8 cellular contexts compared by ENCODE assay signal in genomic region chr16:30355144-30355953, GRCh38. TPM values are rescaled to one million over a fixed set of nuclear protein-coding genes. Genes with fewer than 3 reads are reported as not detected.
DNase-seq lines count a peak whose midpoint lies in the region; ATAC-seq, FAIRE-seq and TF ChIP-seq lines count a peak whose summit lies in the region.

TSS of gene CD2BP2 (minus strand) at chr16:30355308. CDS start at chr16:30354681, 627 bp downstream.

- CTCF ChIA-PET in AG04450 (lab: Charles Lee), result interaction anchor here (1.1 kb wide), 1 partner anchor 54 kb away, joined by 3 read pairs; no protein-coding TSS in a partner anchor

- peak within 1 kb of the TSS; percentile 98 for H3K4me3 ChIP-seq in AG04450 (ENCODE audit: low read depth, low read length)

- ATAC-seq in GM19023 (IDR thresholded peaks at IDR 0.05; ENCODE audit: unreplicated experiment) (peak; percentile 74), HG03342 (IDR thresholded peaks at IDR 0.05; ENCODE audit: unreplicated experiment) (peak; percentile 60)

- TF ChIP-seq CTCF in AG04450 (IDR thresholded peaks at IDR 0.05; ENCODE audit: low read depth, low read length), result 0 out of 2 replicates have a peak, but pooled peaks have one; percentile 19

- POLR2A ChIA-PET in AG04450 (lab: Yijun Ruan, JAX), result interaction anchor here (0.7 to 2.0 kb wide), 4 partner anchors 15 to 304 kb away, joined by 3 to 9 read pairs (median 4); partner anchors contain the start of genes TBC1D10B and ZNF771

- DNase-seq in AG04450 (ENCODE audit: low read depth, low spot score) (peak; percentile 99), NCI-H460 (ENCODE audit: extremely low read depth, low read depth) (peak; percentile 100), cerebellar nuclear complex (lab: John Stamatoyannopoulos, UW) (peak; percentile 82 to 94)
- DNase-seq in activated CD4-positive, alpha-beta T cell treated with anti-CD3 and anti-CD28 coated beads for 1 hour, result peak; percentile 81
- peak; percentile 79 to 90 for DNase-seq in stimulated activated CD4-positive, alpha-beta T cell treated with anti-CD3 and anti-CD28 coated beads, Interleukin-12 subunit alpha, Interleukin-12 subunit beta, amount 100 ng/mL, for 24 hours (ENCODE audit: low read depth in 2 of 2)

- H3K9me3 ChIP-seq in AG04450 (ENCODE audit: control insufficient read depth, insufficient read depth, low read length), result no peaks in the 10 kb centered on the region; the same call in 1 of the 2 replicates

- H3K27ac ChIP-seq in AG04450 (ENCODE audit: low read depth, low read length), result peak within 1 kb of the TSS; percentile 100

- FAIRE-seq in islet of Langerhans (lab: Jason Lieb, UNC), result peak; percentile 96

- H3K27me3 ChIP-seq in AG04450 (ENCODE audit: control insufficient read depth, insufficient read depth, low read length), result no peaks in the 10 kb centered on the region

RNA-seq across cellular contexts. Expression of gene CD2BP2, which starts in this region (rescaled TPM):
- polyA plus RNA-seq in AG04450 (2011; rRNA removed), result 48.9 and 49.5 TPM in 2 replicates
- polyA minus RNA-seq in AG04450 (2011; rRNA and poly(A)+ RNA removed), result 26.9 and 36.6 TPM in 2 replicates
- total RNA-seq in NCI-H460 (2014; rRNA removed; shearing (Covaris generic)), result 36.5 and 39.0 TPM in 2 replicates
- 130 TPM in 2 replicates for polyA plus RNA-seq in NCI-H460 (2014; cell fraction: nucleus; rRNA removed)

Comparison
In these comparisons a context has a peak if more than half of its experiments do, and no peak if none do; other contexts are left out.
1. Peak in every context shown above with its lines: DNase-seq, ATAC-seq, H3K4me3 ChIP-seq and H3K27ac ChIP-seq.